18 cellular contexts compared by ENCODE assay signal in the genomic region with DNA sequence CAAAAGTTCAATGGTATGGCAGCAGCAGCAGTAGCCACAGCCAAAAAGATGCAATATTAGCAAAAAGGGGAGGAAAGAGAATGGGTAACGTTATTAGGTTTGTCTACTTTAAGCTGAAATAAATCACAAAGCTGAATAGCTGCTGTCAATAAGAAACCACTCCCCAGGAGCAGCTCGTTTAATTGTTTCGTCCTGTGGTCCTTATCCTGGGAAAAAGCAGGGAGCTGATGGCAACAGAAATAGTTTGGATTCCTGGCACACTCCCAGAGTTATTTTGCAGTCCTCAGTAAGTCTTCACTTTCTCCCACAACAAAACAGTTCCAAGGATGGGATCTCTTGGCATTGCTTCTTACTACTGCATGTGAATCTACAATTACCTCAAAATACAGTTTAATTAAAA. TPM values are rescaled to one million over a fixed set of nuclear protein-coding genes. Genes with fewer than 3 reads are reported as not detected.
A peak's percentile ranks its signal among the peaks of the same experiment; 100 is the strongest.
DNase-seq lines count a peak whose midpoint lies in the region; ATAC-seq, FAIRE-seq and TF ChIP-seq lines count a peak whose summit lies in the region.
"Had no signal": no experiment of that assay in that cellular context is flagged by ENCODE, and none has a peak within 500 bp of the region (broad histone marks: within the 10 kb centered on the region; RNA-seq: fewer than 3 reads in every experiment).

No MANE protein-coding gene starts in this region.

- H3K4me1 ChIP-seq in ectodermal cell (ENCODE audit: control insufficient read depth, insufficient read depth, low read length), result peaks cover 13% of the 10 kb centered on the region
- no peaks in the 10 kb centered on the region for H3K4me1 ChIP-seq in mesendoderm (ENCODE audit: control insufficient read depth, low read depth, low read length)
- H3K4me1 ChIP-seq: HAP-1 had no signal

- no peak overlapping the region for H2AK5ac ChIP-seq in mesendoderm (ENCODE audit: low read length)

- H3K27me3 ChIP-seq in ectodermal cell (ENCODE audit: control insufficient read depth, insufficient read depth, low read length, poor library complexity, severe bottlenecking) (no peaks in the 10 kb centered on the region), mesendoderm (ENCODE audit: insufficient read depth, low read length, poor library complexity) (no peaks in the 10 kb centered on the region)

- no peak for FAIRE-seq in HTR-8/SVneo (lab: Jason Lieb, UNC)
- FAIRE-seq: GM18507, urothelium cell line had no signal

- DNase-seq in AG09319 (ENCODE audit: extremely low read depth, low read depth), result peak; percentile 61
- peak; percentile 26 for DNase-seq in HTR-8/SVneo (ENCODE audit: insufficient read length, low spot score)
- peak; percentile 43 for DNase-seq in mesendoderm
- no peak for DNase-seq in SIG-M5 (lab: John Stamatoyannopoulos, UW)
- DNase-seq in stimulated activated naive CD8-positive, alpha-beta T cell treated with anti-CD3 and anti-CD28 coated beads, Interleukin-15, amount 100 ng/mL, for 72 hours, result no peak
- DNase-seq: activated gamma-delta T cell treated with Interleukin-2 at 50 U/mL for 16 hours; cerebellar nuclear complex; NCI-H1930; retina; stimulated activated CD4-positive, alpha-beta T cell treated with anti-CD3 and anti-CD28 coated beads, Interleukin-4, amount 100 ng/mL, for 1 hour had no signal

- no peaks in the 10 kb centered on the region for H3K27me3 Mint-ChIP-seq in stimulated activated naive CD8-positive, alpha-beta T cell treated with anti-CD3 and anti-CD28 coated beads, Interleukin-15, amount 100 ng/mL, for 72 hours

- H2BK120ac ChIP-seq in mesendoderm (ENCODE audit: low read depth, low read length), result no peak overlapping the region

- H3K4ac ChIP-seq in mesendoderm (ENCODE audit: low read depth, low read length), result no peak overlapping the region

- peaks cover 16% of the 10 kb centered on the region for H3K4me1 Mint-ChIP-seq in stimulated activated naive CD8-positive, alpha-beta T cell treated with anti-CD3 and anti-CD28 coated beads, Interleukin-15, amount 100 ng/mL, for 72 hours

- no peaks in the 10 kb centered on the region for H3K9me3 Mint-ChIP-seq in stimulated activated naive CD8-positive, alpha-beta T cell treated with anti-CD3 and anti-CD28 coated beads, Interleukin-15, amount 100 ng/mL, for 72 hours

- H2BK5ac ChIP-seq in mesendoderm (ENCODE audit: low read length), result no peak overlapping the region

- WGBS in ectodermal cell, 2 experiments, result 7 to 18% methylated on average over 3 of the region's 3 CpGs
- no CpG with 5 or more reads among the region's 3 CpGs for WGBS in mesendoderm (ENCODE audit: extremely low coverage, insufficient coverage, low lambda C conversion rate)

- H3K79me2 ChIP-seq in mesendoderm (ENCODE audit: control insufficient read depth, insufficient read depth, low read length), result no peaks in the 10 kb centered on the region

- no peak overlapping the region for H4K8ac ChIP-seq in mesendoderm (ENCODE audit: low read depth, low read length)

- no peak overlapping the region for H2BK15ac ChIP-seq in mesendoderm (replicated peaks; ENCODE audit: low read depth)

- H3K27ac Mint-ChIP-seq in stimulated activated naive CD8-positive, alpha-beta T cell treated with anti-CD3 and anti-CD28 coated beads, Interleukin-15, amount 100 ng/mL, for 72 hours, result peak overlapping the region in 1 of 2 donors; percentile 83

- H3K18ac ChIP-seq in mesendoderm (ENCODE audit: low read length), result no peak overlapping the region

- no peak overlapping the region for H4K5ac ChIP-seq in mesendoderm (ENCODE audit: low read length)

- no peak overlapping the region for H3K9ac ChIP-seq in mesendoderm (ENCODE audit: low read length)

- ATAC-seq in GM19463 (IDR thresholded peaks at IDR 0.05; ENCODE audit: unreplicated experiment) (no peak), HG03280 (IDR thresholded peaks at IDR 0.05; ENCODE audit: unreplicated experiment) (no peak)
- no peak for ATAC-seq in stimulated activated naive CD8-positive, alpha-beta T cell treated with anti-CD3 and anti-CD28 coated beads, Interleukin-15, amount 100 ng/mL, for 72 hours

- H3K9me3 ChIP-seq in ectodermal cell (ENCODE audit: control insufficient read depth, low read length), result no peaks in the 10 kb centered on the region
- H3K9me3 ChIP-seq: HAP-1 had no signal

- H3K4me3 ChIP-seq in ectodermal cell (ENCODE audit: insufficient read depth, low read depth, low read length) (no peak overlapping the region), mesendoderm (ENCODE audit: low read length) (no peak overlapping the region)
- H3K4me3 ChIP-seq: HAP-1 had no signal

- TF ChIP-seq CTCF in AG09319 (IDR thresholded peaks at IDR 0.05; ENCODE audit: low read depth, low read length), result no peak

- H3K56ac ChIP-seq in mesendoderm (ENCODE audit: low read length), result no peak overlapping the region

- H3K4me2 ChIP-seq in mesendoderm (ENCODE audit: low read length), result no peak overlapping the region

- no peak overlapping the region for H3K4me3 Mint-ChIP-seq in stimulated activated naive CD8-positive, alpha-beta T cell treated with anti-CD3 and anti-CD28 coated beads, Interleukin-15, amount 100 ng/mL, for 72 hours
- H3K4me3 Mint-ChIP-seq: CD14-positive monocyte had no signal

- peak overlapping the region; percentile 3 for H3K27ac ChIP-seq in ectodermal cell (ENCODE audit: insufficient read depth, low read depth, low read length, poor library complexity, severe bottlenecking)
- H3K27ac ChIP-seq in mesendoderm (ENCODE audit: low read depth, low read length), result no peak overlapping the region
- H3K27ac ChIP-seq: HL-60 had no signal

- no peaks in the 10 kb centered on the region for H3K36me3 ChIP-seq in ectodermal cell (ENCODE audit: control insufficient read depth, insufficient read depth, low read length)
- H3K36me3 ChIP-seq in mesendoderm (ENCODE audit: control insufficient read depth, insufficient read depth, low read length), result no peaks in the 10 kb centered on the region
- H3K36me3 ChIP-seq: HAP-1 had no signal

- H3K79me1 ChIP-seq in mesendoderm (ENCODE audit: low read length), result no peaks in the 10 kb centered on the region

- no peak overlapping the region for H3K23ac ChIP-seq in mesendoderm (ENCODE audit: low read length)

RNA-seq across cellular contexts. Expression of a gene that starts 28.8 kb away (rescaled TPM):
- 3.9 TPM for polyA plus RNA-seq in ectodermal cell (2013, experiment 1 of 4)
- 3.4 TPM for polyA plus RNA-seq in ectodermal cell (2013, experiment 2 of 4)
- polyA plus RNA-seq in ectodermal cell (2013, experiment 3 of 4), result 3.8 TPM
- polyA plus RNA-seq in ectodermal cell (2013, experiment 4 of 4), result 5.8 TPM
- polyA plus RNA-seq in mesendoderm (2013, experiment 1 of 2), result 0.11 TPM
- polyA plus RNA-seq in mesendoderm (2013, experiment 2 of 2), result 0.21 TPM

Comparison
In these comparisons a context has a peak if more than half of its experiments do, and no peak if none do; other contexts are left out.
1. DNase-seq: peak in AG09319 (single experiment), HTR-8/SVneo (single experiment) and mesendoderm (single experiment); none in SIG-M5 (single experiment) and stimulated activated naive CD8-positive, alpha-beta T cell treated with anti-CD3 and anti-CD28 coated beads, Interleukin-15, amount 100 ng/mL, for 72 hours (0 of 2).